ENCODE assay signal across 1 cellular context in genomic region chr22:27637604-27638003, GRCh38.
TF ChIP-seq lines count a peak whose summit lies in the region.

No MANE protein-coding gene starts in this region.

TF ChIP-seq in SK-N-SH treated with all-trans-retinoic acid at 6 μM for 48 hours, 23 proteins besides CTCF, POLR2A, EP300 and RAD21 (continued from another document):
- no peak for TF ChIP-seq RARB (CRISPR knock-in tag; IDR thresholded peaks at IDR 0.05)
- TF ChIP-seq ZC3H10 (CRISPR knock-in tag; IDR thresholded peaks at IDR 0.05) = no peak
